In the genomic region with DNA sequence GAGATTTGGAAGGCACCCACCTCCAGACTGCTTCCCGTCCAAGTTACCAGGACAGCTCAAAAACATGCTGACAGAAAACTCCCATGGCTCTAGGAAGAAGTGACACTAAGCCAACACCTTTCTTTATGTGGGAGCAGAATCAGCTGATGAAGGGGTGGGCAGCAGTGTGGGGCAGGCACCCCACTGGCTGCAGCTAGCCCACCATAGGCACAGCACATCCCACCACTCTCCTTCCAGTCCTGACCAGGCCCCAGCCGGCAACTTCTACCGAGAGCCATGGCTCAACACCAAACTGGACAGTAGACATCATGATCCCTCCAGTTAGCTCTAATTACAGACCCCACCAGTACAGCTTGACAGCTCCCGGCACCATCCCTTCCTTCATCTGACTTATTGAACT, we compare ENCODE assay signal across 11 cellular contexts. TPM values are rescaled to one million over a fixed set of nuclear protein-coding genes. Genes with fewer than 3 reads are reported as not detected.
DNase-seq lines count a peak whose midpoint lies in the region; ATAC-seq and TF ChIP-seq lines count a peak whose summit lies in the region.
"Had no signal": no experiment of that assay in that cellular context is flagged by ENCODE, and none has a peak within 500 bp of the region (broad histone marks: within the 10 kb centered on the region; RNA-seq: fewer than 3 reads in every experiment).

No MANE protein-coding gene starts in this region.

- peak overlapping the region; percentile 52 for H3K27ac Mint-ChIP-seq in activated CD4-positive, alpha-beta T cell treated with anti-CD3 and anti-CD28 coated beads for 36 hours
- peak overlapping the region; percentile 31 for H3K27ac Mint-ChIP-seq in activated CD8-positive, alpha-beta T cell treated with anti-CD3 and anti-CD28 coated beads for 36 hours

- H3K27ac ChIP-seq in heart left ventricle = peak overlapping the region; percentile 13 to 89 (median 74)

- H3K9me3 Mint-ChIP-seq in activated CD4-positive, alpha-beta T cell treated with anti-CD3 and anti-CD28 coated beads for 36 hours (ENCODE audit: low read depth) = no peaks in the 10 kb centered on the region
- no peaks in the 10 kb centered on the region for H3K9me3 Mint-ChIP-seq in activated CD8-positive, alpha-beta T cell treated with anti-CD3 and anti-CD28 coated beads for 36 hours

- DNase-seq in activated CD4-positive, alpha-beta T cell treated with anti-CD3 and anti-CD28 coated beads for 36 hours = no peak
- DNase-seq in activated CD4-positive, alpha-beta T cell treated with anti-CD3 and anti-CD28 coated beads, Interleukin-2, amount 50 U/mL, for 1 hour = no peak
- no peak for DNase-seq in activated CD8-positive, alpha-beta T cell treated with anti-CD3 and anti-CD28 coated beads for 36 hours
- DNase-seq in heart left ventricle = peak in 1 of 5 donors; percentile 13
- peak; percentile 10 for DNase-seq in stimulated activated CD8-positive, alpha-beta memory T cell treated with anti-CD3 and anti-CD28 coated beads, Interleukin-4, amount 100 ng/mL, for 48 hours
- DNase-seq: effector CD4-positive, alpha-beta T cell; midbrain; NCI-H2107 had no signal

- H3K36me3 ChIP-seq in heart left ventricle = peaks cover 0 to 97% (median 89%) of the 10 kb centered on the region in 9 donors

- intact Hi-C loops in activated CD4-positive, alpha-beta T cell treated with anti-CD3 and anti-CD28 coated beads for 36 hours (cut with DNase I, micrococcal nuclease) = loop anchor here (1.0 to 2.0 kb wide), 3 partner anchors 53 to 119 kb away; no protein-coding TSS in a partner anchor
- intact Hi-C loops in activated CD8-positive, alpha-beta T cell treated with anti-CD3 and anti-CD28 coated beads for 36 hours (cut with micrococcal nuclease) = loop anchor here (1.0 kb wide), 1 partner anchor 51 kb away; no protein-coding TSS in a partner anchor
- intact Hi-C loops in heart left ventricle (cut with DNase I) = loop anchor here in 9 of 10 donors (1.0 to 5.0 kb wide), 4 partner anchors 46 to 118 kb away; partner anchors contain the start of gene SH2B3 (in 1 of the 9)

- H3K36me3 Mint-ChIP-seq in activated CD4-positive, alpha-beta T cell treated with anti-CD3 and anti-CD28 coated beads for 36 hours (ENCODE audit: low read depth) = peaks cover 54% of the 10 kb centered on the region
- peaks cover 43% of the 10 kb centered on the region for H3K36me3 Mint-ChIP-seq in activated CD8-positive, alpha-beta T cell treated with anti-CD3 and anti-CD28 coated beads for 36 hours (ENCODE audit: low read depth)

- POLR2A ChIA-PET in activated CD4-positive, alpha-beta T cell treated with anti-CD3 and anti-CD28 coated beads for 36 hours (lab: Charles Lee) = no interaction called here
- POLR2A ChIA-PET in activated CD8-positive, alpha-beta T cell treated with anti-CD3 and anti-CD28 coated beads for 36 hours (lab: Charles Lee) = interaction anchor here (2.2 to 3.7 kb wide), 2 partner anchors 21 to 52 kb away, joined by 9 to 28 read pairs; no protein-coding TSS in a partner anchor

- no peaks in the 10 kb centered on the region for H3K9me3 ChIP-seq in heart left ventricle

- H3K27me3 ChIP-seq in heart left ventricle = no peaks in the 10 kb centered on the region

- TF ChIP-seq POLR2A in heart left ventricle (IDR thresholded peaks at IDR 0.05) = no peak

- TF ChIP-seq CTCF in activated CD8-positive, alpha-beta T cell treated with anti-CD3 and anti-CD28 coated beads for 36 hours (IDR thresholded peaks at IDR 0.05) = no peak
- TF ChIP-seq CTCF in heart left ventricle (IDR thresholded peaks at IDR 0.05) = no peak

- peaks cover 17 to 81% (median 66%) of the 10 kb centered on the region in 12 donors for H3K4me1 ChIP-seq in heart left ventricle

- H3K4me3 Mint-ChIP-seq in activated CD4-positive, alpha-beta T cell treated with anti-CD3 and anti-CD28 coated beads for 36 hours = no peak overlapping the region
- H3K4me3 Mint-ChIP-seq in activated CD8-positive, alpha-beta T cell treated with anti-CD3 and anti-CD28 coated beads for 36 hours = no peak overlapping the region

- WGBS in heart left ventricle, 4 donors = 55 to 69% (median 59%) methylated on average over 4 of the region's 4 CpGs

- no peak overlapping the region for H3K4me3 ChIP-seq in heart left ventricle

- H3K4me1 Mint-ChIP-seq in activated CD4-positive, alpha-beta T cell treated with anti-CD3 and anti-CD28 coated beads for 36 hours = peaks cover 25% of the 10 kb centered on the region
- peaks cover 51% of the 10 kb centered on the region for H3K4me1 Mint-ChIP-seq in activated CD8-positive, alpha-beta T cell treated with anti-CD3 and anti-CD28 coated beads for 36 hours (ENCODE audit: low read depth)

- H3K27me3 Mint-ChIP-seq in activated CD4-positive, alpha-beta T cell treated with anti-CD3 and anti-CD28 coated beads for 36 hours = no peaks in the 10 kb centered on the region
- no peaks in the 10 kb centered on the region for H3K27me3 Mint-ChIP-seq in activated CD8-positive, alpha-beta T cell treated with anti-CD3 and anti-CD28 coated beads for 36 hours

- ATAC-seq in activated CD4-positive, alpha-beta T cell treated with anti-CD3 and anti-CD28 coated beads for 36 hours = no peak
- ATAC-seq in activated CD8-positive, alpha-beta T cell treated with anti-CD3 and anti-CD28 coated beads for 36 hours = no peak
- ATAC-seq in heart left ventricle = peak in 1 of 4 donors; percentile 3
- no peak for ATAC-seq in HG02973 (IDR thresholded peaks at IDR 0.05; ENCODE audit: unreplicated experiment)
- ATAC-seq in HG03139 (IDR thresholded peaks at IDR 0.05; ENCODE audit: unreplicated experiment) = no peak
- ATAC-seq in GM18519 (IDR thresholded peaks at IDR 0.05; ENCODE audit: low FRiP score, unreplicated experiment) = no peak

- CTCF ChIA-PET in activated CD4-positive, alpha-beta T cell treated with anti-CD3 and anti-CD28 coated beads for 36 hours (lab: Charles Lee) = interaction anchor here (0.6 to 24.4 kb wide), 17 partner anchors 11 to 831 kb away, joined by 3 to 890 read pairs (median 8); partner anchors contain the start of genes PHETA1 and SH2B3
- CTCF ChIA-PET in activated CD8-positive, alpha-beta T cell treated with anti-CD3 and anti-CD28 coated beads for 36 hours (lab: Charles Lee) = interaction anchor here (1.0 to 40.2 kb wide), 11 partner anchors 9 to 120 kb away, joined by 3 to 1222 read pairs (median 34); partner anchors contain the start of gene SH2B3

RNA-seq across cellular contexts. Expression of gene SH2B3, which starts 45.0 kb away (rescaled TPM):
- total RNA-seq in activated CD4-positive, alpha-beta T cell treated with anti-CD3 and anti-CD28 coated beads for 36 hours = 10 to 100 TPM; 29.2 to 32.7 TPM
- 10 to 100 TPM; 48.7 to 52.7 TPM for total RNA-seq in activated CD8-positive, alpha-beta T cell treated with anti-CD3 and anti-CD28 coated beads for 36 hours
- 10 to 100 TPM; 35.8 to 76.7 (median 40.3) TPM for total RNA-seq in heart left ventricle
- polyA plus RNA-seq in heart left ventricle = 10 to 100 TPM; 11.3 to 16.8 TPM
